In genomic region chr1:115170396-115170795, GRCh38 we compare ENCODE assay signal across 1 cellular context.
TF ChIP-seq lines count a peak whose summit lies in the region.

No MANE protein-coding gene starts in this region.

TF ChIP-seq in HepG2, 621 proteins besides CTCF, POLR2A, EP300 and RAD21 (continued from another document):
- TF ChIP-seq ZNF276 (CRISPR knock-in tag; IDR thresholded peaks at IDR 0.05; ENCODE audit: low read depth): no peak
- no peak for TF ChIP-seq CBX5 (CRISPR knock-in tag; IDR thresholded peaks at IDR 0.05; ENCODE audit: borderline replicate concordance)
- no peak for TF ChIP-seq FOXA3 (CRISPR knock-in tag; IDR thresholded peaks at IDR 0.05)
- TF ChIP-seq, protein P1, sequence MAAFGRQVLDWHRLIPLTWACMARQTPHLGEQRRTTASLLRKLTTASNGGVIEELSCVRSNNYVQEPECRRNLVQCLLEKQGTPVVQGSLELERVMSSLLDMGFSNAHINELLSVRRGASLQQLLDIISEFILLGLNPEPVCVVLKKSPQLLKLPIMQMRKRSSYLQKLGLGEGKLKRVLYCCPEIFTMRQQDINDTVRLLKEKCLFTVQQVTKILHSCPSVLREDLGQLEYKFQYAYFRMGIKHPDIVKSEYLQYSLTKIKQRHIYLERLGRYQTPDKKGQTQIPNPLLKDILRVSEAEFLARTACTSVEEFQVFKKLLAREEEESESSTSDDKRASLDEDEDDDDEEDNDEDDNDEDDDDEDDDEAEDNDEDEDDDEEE (CRISPR knock-in tag; IDR thresholded peaks at IDR 0.05): no peak
- TF ChIP-seq ZNF383 (CRISPR knock-in tag; IDR thresholded peaks at IDR 0.05; ENCODE audit: borderline replicate concordance): no peak
- TF ChIP-seq ARID2 (CRISPR knock-in tag; IDR thresholded peaks at IDR 0.05; ENCODE audit: borderline replicate concordance): no peak
- no peak for TF ChIP-seq ZKSCAN1 (IDR thresholded peaks at IDR 0.05; ENCODE audit: low read length)
- TF ChIP-seq DZIP1 (CRISPR knock-in tag; IDR thresholded peaks at IDR 0.05): no peak
- no peak for TF ChIP-seq ZSCAN21 (CRISPR knock-in tag; IDR thresholded peaks at IDR 0.05; ENCODE audit: borderline replicate concordance)
- no peak for TF ChIP-seq HDAC2 (CRISPR knock-in tag; IDR thresholded peaks at IDR 0.05)
- no peak for TF ChIP-seq SUZ12 (IDR thresholded peaks at IDR 0.05; ENCODE audit: low read depth, low read length)
- no peak for TF ChIP-seq THAP7 (CRISPR knock-in tag; IDR thresholded peaks at IDR 0.05)
- TF ChIP-seq NR1H2 (CRISPR knock-in tag; IDR thresholded peaks at IDR 0.05; ENCODE audit: borderline replicate concordance, low read depth): no peak
- TF ChIP-seq IKZF1 (IDR thresholded peaks at IDR 0.05): no peak
- no peak for TF ChIP-seq MED13 (CRISPR knock-in tag; IDR thresholded peaks at IDR 0.05)
